Comparison of ENCODE assay signal across 9 cellular contexts in genomic region chr3:186570941-186571643, GRCh38. TPM values are rescaled to one million over a fixed set of nuclear protein-coding genes. Genes with fewer than 3 reads are reported as not detected.
DNase-seq lines count a peak whose midpoint lies in the region; ATAC-seq and TF ChIP-seq lines count a peak whose summit lies in the region.
"Had no signal": no experiment of that assay in that cellular context is flagged by ENCODE, and none has a peak within 500 bp of the region (broad histone marks: within the 10 kb centered on the region; RNA-seq: fewer than 3 reads in every experiment).

No MANE protein-coding gene starts in this region.

- no peak for ATAC-seq in HG02870 (IDR thresholded peaks at IDR 0.05; ENCODE audit: unreplicated experiment)
- ATAC-seq in GM21423 (IDR thresholded peaks at IDR 0.05; ENCODE audit: unreplicated experiment) = no peak

- no peaks in the 10 kb centered on the region for H3K9me2 ChIP-seq in hepatocyte (replicated peaks; ENCODE audit: insufficient read depth)

- peak overlapping the region; percentile 95 for H3K4me3 Mint-ChIP-seq in activated CD4-positive, alpha-beta memory T cell treated with anti-CD3 and anti-CD28 coated beads for 36 hours

- CTCF ChIA-PET in activated CD4-positive, alpha-beta memory T cell treated with anti-CD3 and anti-CD28 coated beads for 36 hours (lab: Charles Lee) = interaction anchor here (0.7 to 9.2 kb wide), 6 partner anchors 35 to 628 kb away, joined by 3 to 85 read pairs (median 4); partner anchors contain the start of gene AHSG

- H3K27ac ChIP-seq in hepatocyte (peak overlapping the region; percentile 79), smooth muscle cell (ENCODE audit: low read depth) (peak overlapping the region; percentile 88)

- 16% methylated on average over 20 of the region's 21 CpGs for WGBS in hepatocyte (ENCODE audit: low lambda C conversion rate, missing lambda C conversion rate)
- WGBS in smooth muscle cell (ENCODE audit: low lambda C conversion rate) = 16% methylated on average over 21 of the region's 21 CpGs

- peak overlapping the region; percentile 91 for H3K27ac Mint-ChIP-seq in activated CD4-positive, alpha-beta memory T cell treated with anti-CD3 and anti-CD28 coated beads for 36 hours

- TF ChIP-seq CTCF in hepatocyte (IDR thresholded peaks at IDR 0.05; ENCODE audit: poor library complexity) (no peak), smooth muscle cell (IDR thresholded peaks at IDR 0.05; ENCODE audit: borderline replicate concordance, insufficient read depth, poor library complexity, severe bottlenecking) (no peak)

- no peaks in the 10 kb centered on the region for H3K27me3 ChIP-seq in hepatocyte
- H3K27me3 ChIP-seq in smooth muscle cell (ENCODE audit: low read depth) = no peaks in the 10 kb centered on the region

- no peaks in the 10 kb centered on the region for H4K20me1 ChIP-seq in hepatocyte (ENCODE audit: insufficient read depth, poor library complexity, severe bottlenecking)
- peaks cover 4% of the 10 kb centered on the region for H4K20me1 ChIP-seq in smooth muscle cell (ENCODE audit: low read depth)

- H3K36me3 ChIP-seq in hepatocyte (replicated peaks; ENCODE audit: insufficient read depth, low read depth) (no peaks in the 10 kb centered on the region), smooth muscle cell (ENCODE audit: low read depth) (peaks cover 17% of the 10 kb centered on the region)

- H3K4me3 ChIP-seq in hepatocyte (peak overlapping the region; percentile 50), smooth muscle cell (peak overlapping the region; percentile 80)

- no peaks in the 10 kb centered on the region for H3K27me3 Mint-ChIP-seq in activated CD4-positive, alpha-beta memory T cell treated with anti-CD3 and anti-CD28 coated beads for 36 hours

- POLR2A ChIA-PET in activated CD4-positive, alpha-beta memory T cell treated with anti-CD3 and anti-CD28 coated beads for 36 hours (lab: Charles Lee) = interaction anchor here (0.8 to 3.8 kb wide), 12 partner anchors 13 to 639 kb away, joined by 3 to 49 read pairs (median 8); partner anchors contain the start of genes EIF4A2, ETV5, RPL39L and TRA2B

- H3K79me2 ChIP-seq in hepatocyte = peaks cover 30% of the 10 kb centered on the region
- peaks cover 27% of the 10 kb centered on the region for H3K79me2 ChIP-seq in smooth muscle cell (ENCODE audit: low read depth)

- H3K9me3 Mint-ChIP-seq in activated CD4-positive, alpha-beta memory T cell treated with anti-CD3 and anti-CD28 coated beads for 36 hours = no peaks in the 10 kb centered on the region

- intact Hi-C loops in activated CD4-positive, alpha-beta memory T cell treated with anti-CD3 and anti-CD28 coated beads for 36 hours (cut with micrococcal nuclease) = loop anchor here (1.0 to 5.0 kb wide), 5 partner anchors 19 to 984 kb away; partner anchors contain the start of genes EIF4A2, SENP2 and TRA2B

- H2AFZ ChIP-seq in hepatocyte = peak overlapping the region; percentile 27
- peak overlapping the region; percentile 83 for H2AFZ ChIP-seq in smooth muscle cell (ENCODE audit: low read depth)

- H3K9me3 ChIP-seq in hepatocyte (ENCODE audit: low read depth) (no peaks in the 10 kb centered on the region), smooth muscle cell (replicated peaks; ENCODE audit: low read depth) (no peaks in the 10 kb centered on the region)

- H3K4me1 ChIP-seq in hepatocyte (ENCODE audit: insufficient read depth) = peaks cover 13% of the 10 kb centered on the region
- peaks cover 17% of the 10 kb centered on the region for H3K4me1 ChIP-seq in smooth muscle cell (ENCODE audit: low read depth)

- DNase-seq in DMS 273 (lab: John Stamatoyannopoulos, UW; ENCODE audit: unreplicated experiment) (peak; percentile 42), DMS 273 treated with DMSO at 0.1 percent for 48 hours (lab: John Stamatoyannopoulos, UW) (no peak), hepatocyte (ENCODE audit: low spot score) (peak; percentile 9), smooth muscle cell (lab: John Stamatoyannopoulos, UW; ENCODE audit: unreplicated experiment) (no peak)
- no peak for DNase-seq in activated CD4-positive, alpha-beta memory T cell treated with anti-CD3 and anti-CD28 coated beads for 36 hours
- DNase-seq in activated CD8-positive, alpha-beta memory T cell treated with anti-CD3 and anti-CD28 coated beads, Interleukin-2, amount 50 U/mL, for 48 hours = no peak

- H3K36me3 Mint-ChIP-seq in activated CD4-positive, alpha-beta memory T cell treated with anti-CD3 and anti-CD28 coated beads for 36 hours = peaks cover 29% of the 10 kb centered on the region

- H3K4me2 ChIP-seq in hepatocyte (peak overlapping the region; percentile 84), smooth muscle cell (peak overlapping the region; percentile 96)

- peak overlapping the region; percentile 96 for H3K9ac ChIP-seq in smooth muscle cell (ENCODE audit: low read depth)

- no peaks in the 10 kb centered on the region for H3F3A ChIP-seq in smooth muscle cell (ENCODE audit: low read depth)

- H3K4me1 Mint-ChIP-seq in activated CD4-positive, alpha-beta memory T cell treated with anti-CD3 and anti-CD28 coated beads for 36 hours (ENCODE audit: low read depth) = peaks cover 44% of the 10 kb centered on the region

RNA-seq across cellular contexts. Expression of gene DNAJB11, which starts 0.6 kb away (rescaled TPM):
- 10 to 100 TPM; 36.9 to 39.5 TPM for total RNA-seq in activated CD4-positive, alpha-beta memory T cell treated with anti-CD3 and anti-CD28 coated beads for 36 hours
- total RNA-seq in hepatocyte (103 and 115 TPM in 2 replicates), smooth muscle cell (103 and 115 TPM in 2 replicates)
- polyA plus RNA-seq in hepatocyte (148 and 149 TPM in 2 replicates), smooth muscle cell (136 and 138 TPM in 2 replicates)

RNA-seq across cellular contexts. Expression of gene TBCCD1, which starts 4.0 kb away (rescaled TPM):
- 10 to 100 TPM; 10.6 to 12.1 TPM for total RNA-seq in activated CD4-positive, alpha-beta memory T cell treated with anti-CD3 and anti-CD28 coated beads for 36 hours
- 13.1 and 13.4 TPM in 2 replicates for total RNA-seq in hepatocyte
- polyA plus RNA-seq in hepatocyte = 13.5 and 14.9 TPM in 2 replicates
- 12.2 and 15.2 TPM in 2 replicates for total RNA-seq in smooth muscle cell
- 15.5 and 19.5 TPM in 2 replicates for polyA plus RNA-seq in smooth muscle cell

RNA-seq across cellular contexts. Expression of gene CRYGS, which starts 26.9 kb away (rescaled TPM):
- 1 to 10 TPM; 2.5 to 2.7 TPM for total RNA-seq in activated CD4-positive, alpha-beta memory T cell treated with anti-CD3 and anti-CD28 coated beads for 36 hours
- total RNA-seq in hepatocyte (0.92 and 1.9 TPM in 2 replicates), smooth muscle cell (5.5 and 9.2 TPM in 2 replicates)
- polyA plus RNA-seq in hepatocyte (0.89 and 2.2 TPM in 2 replicates), smooth muscle cell (6.6 and 13.5 TPM in 2 replicates)

RNA-seq across cellular contexts. Expression of gene AHSG, which starts 41.8 kb away (rescaled TPM):
- total RNA-seq in activated CD4-positive, alpha-beta memory T cell treated with anti-CD3 and anti-CD28 coated beads for 36 hours = not detected
- total RNA-seq in hepatocyte (559 and 660 TPM in 2 replicates), smooth muscle cell (0.18 TPM in 1 of 2 replicates, not detected in the other)
- polyA plus RNA-seq in hepatocyte (328 and 568 TPM in 2 replicates), smooth muscle cell (0.16 and 0.26 TPM in 2 replicates)
- total RNA-seq: NCI-H460 had no signal

Comparison
In these comparisons a context has a peak if more than half of its experiments do, and no peak if none do; other contexts are left out.
1. DNase-seq: peak in DMS 273 (single experiment) and hepatocyte (single experiment); none in DMS 273 treated with DMSO at 0.1 percent for 48 hours (single experiment), activated CD4-positive, alpha-beta memory T cell treated with anti-CD3 and anti-CD28 coated beads for 36 hours (single experiment), smooth muscle cell (single experiment) and activated CD8-positive, alpha-beta memory T cell treated with anti-CD3 and anti-CD28 coated beads, Interleukin-2, amount 50 U/mL, for 48 hours (single experiment).